ENCODE assay signal across 9 cellular contexts in genomic region chr5:173919443-173919842, GRCh38. TPM values are rescaled to one million over a fixed set of nuclear protein-coding genes. Genes with fewer than 3 reads are reported as not detected.
DNase-seq lines count a peak whose midpoint lies in the region; ATAC-seq and TF ChIP-seq lines count a peak whose summit lies in the region.
"Had no signal": no experiment of that assay in that cellular context is flagged by ENCODE, and none has a peak within 500 bp of the region (broad histone marks: within the 10 kb centered on the region; RNA-seq: fewer than 3 reads in every experiment).

No MANE protein-coding gene starts in this region.

- H3K9me3 ChIP-seq in subcutaneous abdominal adipose tissue (ENCODE audit: control insufficient read depth in 5 of 5, low read length in 5 of 5) (no peaks in the 10 kb centered on the region), MM.1S (replicated peaks; ENCODE audit: insufficient read depth, low read length) (no peaks in the 10 kb centered on the region)

- no peaks in the 10 kb centered on the region for H3K36me3 Mint-ChIP-seq in HFFc6 (ENCODE audit: low read depth)

- H3K27ac Mint-ChIP-seq in HFFc6: no peak overlapping the region

- H3K4me1 Mint-ChIP-seq in HFFc6 (ENCODE audit: low read depth): peaks cover 19% of the 10 kb centered on the region

- DNase-seq in HFFc6 (peak; percentile 11), iris pigment epithelial cell (ENCODE audit: low read depth) (peak; percentile 29), MM.1S (no peak)
- no peak for DNase-seq in activated CD4-positive, alpha-beta T cell treated with anti-CD3 and anti-CD28 coated beads, Interleukin-2, amount 50 U/mL, for 1 hour
- no peak for DNase-seq in activated T-cell treated with anti-CD3 and anti-CD28 coated beads, Interleukin-2, amount 50 U/mL, for 48 hours
- DNase-seq: activated gamma-delta T cell had no signal

- ATAC-seq in HG03025 (IDR thresholded peaks at IDR 0.05; ENCODE audit: low FRiP score, unreplicated experiment): no peak

- H3K36me3 ChIP-seq in subcutaneous abdominal adipose tissue (ENCODE audit: control insufficient read depth in 5 of 5, insufficient read depth in 5 of 5, low read length in 5 of 5) (peaks cover 0 to under 1% (median 0%) of the 10 kb centered on the region in 5 donors), MM.1S (replicated peaks; ENCODE audit: insufficient read depth, low read length) (no peaks in the 10 kb centered on the region; the same call in 1 of the 2 replicates)

- H3K79me2 ChIP-seq in MM.1S (ENCODE audit: low read length): peaks cover 99% of the 10 kb centered on the region

- H3F3A ChIP-seq in MM.1S (ENCODE audit: insufficient read depth, low read length): peaks cover 28% of the 10 kb centered on the region

- H3K4me3 ChIP-seq in subcutaneous abdominal adipose tissue (ENCODE audit: low read depth in 1 of 5, low read length in 5 of 5) (no peak overlapping the region), MM.1S (ENCODE audit: low read length) (no peak overlapping the region)

- H3K9ac ChIP-seq in subcutaneous abdominal adipose tissue (ENCODE audit: low read length in 5 of 5) (peak overlapping the region in 2 of 5 donors; percentile 17 to 72), MM.1S (ENCODE audit: low read length) (no peak overlapping the region)

- H3K4me2 ChIP-seq in MM.1S (ENCODE audit: low read depth, low read length): no peak overlapping the region

- H4K20me1 ChIP-seq in MM.1S (ENCODE audit: insufficient read depth, low read length): no peaks in the 10 kb centered on the region

- H3K9me2 ChIP-seq in MM.1S (replicated peaks; ENCODE audit: insufficient read depth, low read length): no peaks in the 10 kb centered on the region

- peaks cover 0 to 66% (median 47%) of the 10 kb centered on the region in 5 donors for H3K4me1 ChIP-seq in subcutaneous abdominal adipose tissue (ENCODE audit: control insufficient read depth in 5 of 5, insufficient read depth in 5 of 5, low read length in 5 of 5)
- peaks cover 54% of the 10 kb centered on the region for H3K4me1 ChIP-seq in MM.1S (ENCODE audit: low read length)

- no peaks in the 10 kb centered on the region for H3K27me3 Mint-ChIP-seq in HFFc6 (ENCODE audit: insufficient read depth)

- H2AFZ ChIP-seq in MM.1S (ENCODE audit: low read length): no peak overlapping the region

- peak overlapping the region; percentile 75; the same call in 1 of the 2 replicates for H3K27ac ChIP-seq in VCaP
- H3K27ac ChIP-seq in subcutaneous abdominal adipose tissue (ENCODE audit: low read depth, low read length): peak overlapping the region; percentile 94
- no peak overlapping the region for H3K27ac ChIP-seq in MM.1S (ENCODE audit: low read length)

- H3K9me3 Mint-ChIP-seq in HFFc6: no peaks in the 10 kb centered on the region

- TF ChIP-seq CTCF in HFFc6 (IDR thresholded peaks at IDR 0.05): no peak
- TF ChIP-seq CTCF in VCaP (conservative IDR thresholded peaks at IDR 0.05): no peak
- TF ChIP-seq CTCF in MM.1S (IDR thresholded peaks at IDR 0.05; ENCODE audit: low read length): no peak

- H3K27me3 ChIP-seq in subcutaneous abdominal adipose tissue (ENCODE audit: control insufficient read depth in 5 of 5, insufficient read depth in 4 of 5, low read length in 5 of 5) (no peaks in the 10 kb centered on the region), MM.1S (replicated peaks; ENCODE audit: insufficient read depth, low read length) (no peaks in the 10 kb centered on the region)

- no peak overlapping the region for H3K4me3 Mint-ChIP-seq in HFFc6

RNA-seq across cellular contexts. Expression of gene CPEB4, which starts 31.3 kb away (rescaled TPM):
- 10 to 100 TPM; 19.5 to 25.9 (median 22.3) TPM for total RNA-seq in HFFc6 (2021; fragmentation: NEBNext Ultra II Directional; extraction: Animal tissue kit (Norgen Biotek cat#: 25700))

Comparison
In these comparisons a context has a peak if more than half of its experiments do, and no peak if none do; other contexts are left out.
1. DNase-seq: peak in HFFc6 (single experiment) and iris pigment epithelial cell (single experiment); none in activated CD4-positive, alpha-beta T cell treated with anti-CD3 and anti-CD28 coated beads, Interleukin-2, amount 50 U/mL, for 1 hour (single experiment), activated T-cell treated with anti-CD3 and anti-CD28 coated beads, Interleukin-2, amount 50 U/mL, for 48 hours (0 of 2) and MM.1S (single experiment).